In genomic region chr10:121409466-121410104, GRCh38 we compare ENCODE assay signal across 24 cellular contexts.
"Had no signal": no experiment of that assay in that cellular context is flagged by ENCODE, and none has a peak within 500 bp of the region (broad histone marks: within the 10 kb centered on the region; RNA-seq: fewer than 3 reads in every experiment).

No MANE protein-coding gene starts in this region.

- DNase-seq: dorsolateral prefrontal cortex; effector CD4-positive, alpha-beta T cell; esophagus squamous epithelium; foreskin melanocyte; glutamatergic neuron; heart right ventricle; hippocampal formation; immature natural killer cell; islet precursor cell; natural killer cell; pancreas; stimulated activated CD4-positive, alpha-beta T cell treated with anti-CD3 and anti-CD28 coated beads, Interleukin-2, amount 100 ng/mL, for 24 hours; stimulated activated CD4-positive, alpha-beta T cell treated with anti-CD3 and anti-CD28 coated beads, Interleukin-4, amount 100 ng/mL, for 24 hours; stimulated activated naive CD8-positive, alpha-beta T cell treated with anti-CD3 and anti-CD28 coated beads, Interleukin-15, Interleukin-2, amounts not matched to agents 100 U/mL and 50 U/mL, for 24 hours; substantia nigra; testis; upper lobe of left lung had no signal

- H3K27ac Mint-ChIP-seq: immature natural killer cell; memory B cell; natural killer cell; stimulated activated effector memory CD8-positive, alpha-beta T cell treated with anti-CD3 and anti-CD28 coated beads, Interleukin-12 subunit alpha, Interleukin-12 subunit beta, amount 100 ng/mL, for 72 hours had no signal

- H3K9me3 Mint-ChIP-seq: natural killer cell; stimulated activated effector memory CD8-positive, alpha-beta T cell treated with anti-CD3 and anti-CD28 coated beads, Interleukin-12 subunit alpha, Interleukin-12 subunit beta, amount 100 ng/mL, for 72 hours had no signal

- ATAC-seq: heart right ventricle; left lobe of liver; natural killer cell; pancreas; sciatic nerve; stimulated activated effector memory CD8-positive, alpha-beta T cell treated with anti-CD3 and anti-CD28 coated beads, Interleukin-12 subunit alpha, Interleukin-12 subunit beta, amount 100 ng/mL, for 72 hours; stimulated activated naive CD8-positive, alpha-beta T cell treated with anti-CD3 and anti-CD28 coated beads, Interleukin-15, Interleukin-2, amounts not matched to agents 100 U/mL and 50 U/mL, for 24 hours had no signal

- H3K36me3 Mint-ChIP-seq: immature natural killer cell; memory B cell; natural killer cell; stimulated activated effector memory CD8-positive, alpha-beta T cell treated with anti-CD3 and anti-CD28 coated beads, Interleukin-12 subunit alpha, Interleukin-12 subunit beta, amount 100 ng/mL, for 72 hours had no signal

- H3K4me3 ChIP-seq: dorsolateral prefrontal cortex, esophagus squamous epithelium, heart right ventricle, lung, pancreas, smooth muscle cell, testis, tibial nerve, upper lobe of left lung had no signal
